Comparison of ENCODE assay signal across 8 cellular contexts in genomic region chr10:48335788-48336187, GRCh38.
"Had no signal": no experiment of that assay in that cellular context is flagged by ENCODE, and none has a peak within 500 bp of the region (broad histone marks: within the 10 kb centered on the region; RNA-seq: fewer than 3 reads in every experiment).

No MANE protein-coding gene starts in this region.

- ATAC-seq: HepG2, K562 had no signal

- DNase-seq: IMR-90, KBM-7, KG1 had no signal

- H3K4me2 ChIP-seq: KMS-11 had no signal

- H3K9ac ChIP-seq: KMS-11 had no signal

- H3K4me3 ChIP-seq: K562 had no signal

- H3K27ac ChIP-seq: HL-60, KMS-11 had no signal

- FAIRE-seq: HepG2, HTR-8/SVneo, K562 had no signal
